1 cellular context compared by ENCODE assay signal in genomic region chr12:49827351-49828099, GRCh38.
TF ChIP-seq lines count a peak whose summit lies in the region.

No MANE protein-coding gene starts in this region.

TF ChIP-seq in GM12878, 131 proteins besides CTCF, POLR2A, EP300 and RAD21 (continued from another document):
- TF ChIP-seq MEF2B (IDR thresholded peaks at IDR 0.05; ENCODE audit: partially characterized antibody, poor library complexity, severe bottlenecking) (no peak), NRF1 (conservative IDR thresholded peaks at IDR 0.05; ENCODE audit: low read depth, low read length) (peak; percentile 26; the same call in 1 of the 2 replicates), RELA (IDR thresholded peaks at IDR 0.05; ENCODE audit: borderline replicate concordance, partially characterized antibody) (peak; percentile 11), GABPA (IDR thresholded peaks at IDR 0.05; ENCODE audit: low read depth) (peak; percentile 68), LARP7 (IDR thresholded peaks at IDR 0.05) (no peak), E4F1 (IDR thresholded peaks at IDR 0.05; ENCODE audit: borderline replicate concordance, partially characterized antibody) (no peak), NFIC (IDR thresholded peaks at IDR 0.05; ENCODE audit: low read depth, low read length) (no peak), MXI1 (IDR thresholded peaks at IDR 0.05; ENCODE audit: low read depth, low read length) (no peak), ZNF274 (IDR thresholded peaks at IDR 0.05; ENCODE audit: insufficient read depth, insufficient read length) (no peak), NR2C1 (IDR thresholded peaks at IDR 0.05) (peak; percentile 78), IKZF1 (conservative IDR thresholded peaks at IDR 0.05) (no peak)
TF ChIP-seq in GM12878: peak in this region for 4.
